14 cellular contexts compared by ENCODE assay signal in genomic region chrX:115958687-115959359, GRCh38.
DNase-seq lines count a peak whose midpoint lies in the region; ATAC-seq, FAIRE-seq and TF ChIP-seq lines count a peak whose summit lies in the region.
"Had no signal": no experiment of that assay in that cellular context is flagged by ENCODE, and none has a peak within 500 bp of the region (broad histone marks: within the 10 kb centered on the region; RNA-seq: fewer than 3 reads in every experiment).

No MANE protein-coding gene starts in this region.

- no peak overlapping the region for H3K4me2 ChIP-seq in GM12878 (ENCODE audit: control insufficient read depth, insufficient read depth)

- H3K4me3 ChIP-seq in GM12878, result no peak overlapping the region
- H3K4me3 ChIP-seq: uterus had no signal

- FAIRE-seq in GM12878 (lab: Jason Lieb, UNC), result no peak

- H3K36me3 ChIP-seq in GM12878 (ENCODE audit: control insufficient read depth in 2 of 2, insufficient read depth in 2 of 2, low read length in 1 of 2), result no peaks in the 10 kb centered on the region
- H3K36me3 ChIP-seq: uterus had no signal

- no peak overlapping the region for H2AFZ ChIP-seq in GM12878 (ENCODE audit: control insufficient read depth, low read depth, low read length)

- intact Hi-C loops in GM12878 (cut with micrococcal nuclease; ENCODE audit: unreplicated experiment), result no loop called here
- intact Hi-C loops in natural killer cell (cut with micrococcal nuclease), result no loop called here

- H3K27ac Mint-ChIP-seq in natural killer cell, result no peak overlapping the region
- H3K27ac Mint-ChIP-seq: activated CD4-positive, alpha-beta T cell treated with anti-CD3 and anti-CD28 coated beads, Interleukin-2, amount 10 ng/mL, durations not matched to agents 24 days and 14 days; CD4-positive, CD25-positive, alpha-beta regulatory T cell had no signal

- SMC1A ChIA-PET in GM12878 (lab: Charles Lee; ENCODE audit: uncharacterized antibody, unreplicated experiment), result interaction anchor here (1.0 to 2.6 kb wide), 8 partner anchors 9 to 51 kb away, joined by 3 to 13 read pairs (median 4); no protein-coding TSS in a partner anchor

- no peaks in the 10 kb centered on the region for H3K36me3 Mint-ChIP-seq in natural killer cell
- H3K36me3 Mint-ChIP-seq: CD4-positive, CD25-positive, alpha-beta regulatory T cell; naive B cell had no signal

- ATAC-seq in GM19463 (IDR thresholded peaks at IDR 0.05; ENCODE audit: unreplicated experiment) (peak; percentile 49), GM12878 (peak; percentile 53), GM21723 (IDR thresholded peaks at IDR 0.05; ENCODE audit: unreplicated experiment) (no peak), natural killer cell (no peak)

- peaks cover 2% of the 10 kb centered on the region in 2 donors for H3K9me3 Mint-ChIP-seq in natural killer cell
- H3K9me3 Mint-ChIP-seq: activated CD4-positive, alpha-beta T cell treated with anti-CD3 and anti-CD28 coated beads, Interleukin-2, amount 10 ng/mL, durations not matched to agents 24 days and 14 days had no signal

- no peaks in the 10 kb centered on the region for H4K20me1 ChIP-seq in GM12878 (ENCODE audit: control insufficient read depth, insufficient read depth)

- CTCF ChIA-PET in GM12878 (lab: Yijun Ruan, JAX), result interaction anchor here (0.8 to 3.6 kb wide), 12 partner anchors 9 to 1003 kb away, joined by 3 to 18 read pairs (median 4); no protein-coding TSS in a partner anchor

- in situ Hi-C loops in GM12878 (cut with MboI), result no loop called here

- BruUV-seq in GM12878 (replicated peaks; lab: Mats Ljungman, UMichigan), result no TSS peak

- TF ChIP-seq RAD21 in GM12878 (IDR thresholded peaks at IDR 0.05; ENCODE audit: insufficient read depth, low read depth, low read length), result peak; percentile 40; the same call in 1 of the 2 replicates

- POLR2A ChIA-PET in GM12878 (lab: Charles Lee), result interaction anchor here (1.3 kb wide), 1 partner anchor 17 kb away, joined by 3 read pairs; no protein-coding TSS in a partner anchor

- no peaks in the 10 kb centered on the region for H3K27me3 ChIP-seq in GM12878 (replicated peaks in 1 of 2; ENCODE audit: control insufficient read depth in 2 of 2, insufficient read depth in 2 of 2, low read length in 1 of 2)
- H3K27me3 ChIP-seq: uterus had no signal

- DNase-seq in Ammon's horn (ENCODE audit: low spot score), result peak; percentile 23
- peak; percentile 50 for DNase-seq in NCI-H146 treated with DMSO at 0.1 percent for 48 hours (lab: John Stamatoyannopoulos, UW; ENCODE audit: unreplicated experiment)
- DNase-seq in GM12878 (ENCODE audit: low read depth, low spot score), result no peak
- no peak for DNase-seq in T-helper 9 cell
- no peak for DNase-seq in natural killer cell
- no peak for DNase-seq in stimulated activated CD4-positive, alpha-beta T cell treated with anti-CD3 and anti-CD28 coated beads, Interleukin-4, amount 100 ng/mL, for 4 hours
- DNase-seq: activated CD4-positive, alpha-beta T cell treated with anti-CD3 and anti-CD28 coated beads, Interleukin-2, amount 10 ng/mL, durations not matched to agents 24 days and 14 days; activated gamma-delta T cell; CD4-positive, CD25-positive, alpha-beta regulatory T cell; naive B cell; uterus had no signal

- 12% methylated on average over 3 of the region's 3 CpGs for WGBS in GM12878 (ENCODE audit: insufficient coverage, insufficient replicate concordance, low lambda C conversion rate, missing lambda C conversion rate)

- H3K9ac ChIP-seq in GM12878 (ENCODE audit: control insufficient read depth, insufficient read depth, low read length), result no peak overlapping the region

- RAD21 ChIA-PET in GM12878 (lab: Charles Lee; ENCODE audit: unreplicated experiment), result interaction anchor here (0.5 to 4.6 kb wide), 4 partner anchors 18 to 989 kb away, joined by 3 to 21 read pairs (median 7); no protein-coding TSS in a partner anchor

- no peaks in the 10 kb centered on the region for H3K9me3 ChIP-seq in GM12878 (replicated peaks; ENCODE audit: control insufficient read depth, insufficient read depth, low read length)
- H3K9me3 ChIP-seq: uterus had no signal

- no peak for TF ChIP-seq POLR2A in GM12878 (IDR thresholded peaks at IDR 0.05; ENCODE audit: low read depth, low read length)

- H3K79me2 ChIP-seq in GM12878 (ENCODE audit: control insufficient read depth, insufficient read depth, low read length), result no peaks in the 10 kb centered on the region

- TF ChIP-seq CTCF in GM12878 (IDR thresholded peaks at IDR 0.05 in 2 of 3, conservative IDR thresholded peaks at IDR 0.05 in 1 of 3; ENCODE audit: control insufficient read depth in 2 of 3, extremely low read depth in 1 of 3, insufficient read depth in 1 of 3, low read depth in 3 of 3, low read length in 3 of 3) (peak in 1 of 3 experiments; percentile 21; a peak in 1 of 6 replicates), natural killer cell (IDR thresholded peaks at IDR 0.05) (no peak)

- H3K4me1 Mint-ChIP-seq in natural killer cell, result no peaks in the 10 kb centered on the region
- H3K4me1 Mint-ChIP-seq: activated CD4-positive, alpha-beta T cell treated with anti-CD3 and anti-CD28 coated beads, Interleukin-2, amount 10 ng/mL, durations not matched to agents 24 days and 14 days; CD4-positive, CD25-positive, alpha-beta regulatory T cell; naive B cell had no signal

- H3K27ac ChIP-seq in GM12878 (ENCODE audit: control insufficient read depth, insufficient read depth), result no peak overlapping the region
- H3K27ac ChIP-seq: HL-60, uterus had no signal

- no peak for TF ChIP-seq EP300 in GM12878 (IDR thresholded peaks at IDR 0.05; ENCODE audit: borderline replicate concordance in 1 of 2, control insufficient read depth in 1 of 2, low read depth in 2 of 2, low read length in 2 of 2)

- H3K27me3 Mint-ChIP-seq in natural killer cell (ENCODE audit: low read depth in 2 of 2), result peaks cover 0 to 36% of the 10 kb centered on the region in 2 donors
- H3K27me3 Mint-ChIP-seq: activated CD4-positive, alpha-beta T cell treated with anti-CD3 and anti-CD28 coated beads, Interleukin-2, amount 10 ng/mL, durations not matched to agents 24 days and 14 days; CD4-positive, CD25-positive, alpha-beta regulatory T cell had no signal

- H3K4me3 Mint-ChIP-seq in natural killer cell, result no peak overlapping the region
- H3K4me3 Mint-ChIP-seq: activated CD4-positive, alpha-beta T cell treated with anti-CD3 and anti-CD28 coated beads, Interleukin-2, amount 10 ng/mL, durations not matched to agents 24 days and 14 days; CD4-positive, CD25-positive, alpha-beta regulatory T cell; naive B cell had no signal

- no peaks in the 10 kb centered on the region for H3K4me1 ChIP-seq in GM12878 (ENCODE audit: control insufficient read depth, insufficient read depth, low read length)
- H3K4me1 ChIP-seq: uterus had no signal

TF ChIP-seq in GM12878, 131 proteins besides CTCF, POLR2A, EP300 and RAD21:
- TF ChIP-seq, protein P1, sequence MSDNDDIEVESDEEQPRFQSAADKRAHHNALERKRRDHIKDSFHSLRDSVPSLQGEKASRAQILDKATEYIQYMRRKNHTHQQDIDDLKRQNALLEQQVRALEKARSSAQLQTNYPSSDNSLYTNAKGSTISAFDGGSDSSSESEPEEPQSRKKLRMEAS (IDR thresholded peaks at IDR 0.05; ENCODE audit: low read depth, low read length), result no peak
- TF ChIP-seq ZNF622 (IDR thresholded peaks at IDR 0.05) (no peak), STAT1 (conservative IDR thresholded peaks at IDR 0.05) (no peak), PAX5 (IDR thresholded peaks at IDR 0.05; ENCODE audit: borderline replicate concordance, low read depth, low read length) (no peak), RB1 (IDR thresholded peaks at IDR 0.05; ENCODE audit: borderline replicate concordance) (no peak), JUNB (IDR thresholded peaks at IDR 0.05) (no peak), SMC3 (IDR thresholded peaks at IDR 0.05; ENCODE audit: borderline replicate concordance, low read length) (peak; percentile 13; the same call in 1 of the 2 replicates), ATF3 (IDR thresholded peaks at IDR 0.05; ENCODE audit: borderline replicate concordance, extremely low read depth, low read depth, low read length) (no peak), ZNF217 (IDR thresholded peaks at IDR 0.05) (no peak), IKZF2 (IDR thresholded peaks at IDR 0.05) (peak in 1 of 2 experiments; percentile 24; a peak in 1 of 4 replicates), ZSCAN29 (IDR thresholded peaks at IDR 0.05) (no peak), ZNF384 (IDR thresholded peaks at IDR 0.05; ENCODE audit: borderline replicate concordance, low read depth, low read length) (peak; percentile 53; the same call in 1 of the 2 replicates), SREBF1 (IDR thresholded peaks at IDR 0.05; ENCODE audit: low read length) (no peak), BCL3 (IDR thresholded peaks at IDR 0.05; ENCODE audit: borderline replicate concordance, insufficient read depth, low read depth, low read length, poor library complexity, severe bottlenecking) (no peak)

Comparison
In these comparisons a context has a peak if more than half of its experiments do, and no peak if none do; other contexts are left out.
1. DNase-seq: peak in Ammon's horn (single experiment) and NCI-H146 treated with DMSO at 0.1 percent for 48 hours (single experiment); none in GM12878 (single experiment), T-helper 9 cell (single experiment), natural killer cell (single experiment) and stimulated activated CD4-positive, alpha-beta T cell treated with anti-CD3 and anti-CD28 coated beads, Interleukin-4, amount 100 ng/mL, for 4 hours (0 of 2).
2. ATAC-seq: peak in GM19463 (single experiment) and GM12878 (single experiment); none in GM21723 (single experiment) and natural killer cell (0 of 3).